14 cellular contexts compared by ENCODE assay signal in the genomic region with DNA sequence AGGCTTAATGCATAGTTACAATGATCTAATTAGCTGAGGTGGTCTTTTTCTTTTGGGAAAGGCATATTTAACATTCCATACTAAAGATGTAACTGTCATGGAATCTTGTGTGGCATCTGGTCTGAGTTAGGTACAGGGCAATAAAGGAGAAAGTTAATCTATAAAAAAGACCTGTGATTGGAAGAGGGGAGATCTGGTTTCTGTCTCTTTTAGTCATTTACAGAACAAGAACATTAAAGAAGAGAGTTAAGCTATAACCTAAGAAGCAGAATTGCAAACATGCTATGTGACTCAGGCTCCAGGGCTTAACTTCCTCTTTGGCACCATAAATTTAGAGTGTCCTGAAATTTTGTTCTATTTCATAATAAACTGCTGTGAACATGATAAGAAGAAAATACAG. TPM values are rescaled to one million over a fixed set of nuclear protein-coding genes. Genes with fewer than 3 reads are reported as not detected.
DNase-seq lines count a peak whose midpoint lies in the region; ATAC-seq and TF ChIP-seq lines count a peak whose summit lies in the region.
"Had no signal": no experiment of that assay in that cellular context is flagged by ENCODE, and none has a peak within 500 bp of the region (broad histone marks: within the 10 kb centered on the region; RNA-seq: fewer than 3 reads in every experiment).

No MANE protein-coding gene starts in this region.

- H3K4me3 ChIP-seq in AG04450 (ENCODE audit: low read depth, low read length) (no peak overlapping the region), HUES48 (ENCODE audit: low read depth, low read length) (no peak overlapping the region; the same call in 1 of the 2 replicates), foreskin fibroblast (ENCODE audit: low read depth in 1 of 2, low read length in 2 of 2) (no peak overlapping the region)

- H3K4me1 Mint-ChIP-seq in glutamatergic neuron (ENCODE audit: low read depth, unreplicated experiment) = peaks cover 5% of the 10 kb centered on the region
- no peaks in the 10 kb centered on the region for H3K4me1 Mint-ChIP-seq in activated CD4-positive, alpha-beta T cell treated with anti-CD3 and anti-CD28 coated beads, Interleukin-2, amount 10 ng/mL, durations not matched to agents 24 days and 14 days

- H3K36me3 Mint-ChIP-seq in glutamatergic neuron (ENCODE audit: unreplicated experiment) = no peaks in the 10 kb centered on the region
- H3K36me3 Mint-ChIP-seq in activated CD4-positive, alpha-beta T cell treated with anti-CD3 and anti-CD28 coated beads, Interleukin-2, amount 10 ng/mL, durations not matched to agents 24 days and 14 days (ENCODE audit: low read depth) = no peaks in the 10 kb centered on the region

- no peak overlapping the region for H3K27ac Mint-ChIP-seq in glutamatergic neuron (ENCODE audit: unreplicated experiment)
- no peak overlapping the region for H3K27ac Mint-ChIP-seq in activated CD4-positive, alpha-beta T cell treated with anti-CD3 and anti-CD28 coated beads, Interleukin-2, amount 10 ng/mL, durations not matched to agents 24 days and 14 days
- H3K27ac Mint-ChIP-seq: naive thymus-derived CD4-positive, alpha-beta T cell had no signal

- POLR2A ChIA-PET in AG04450 (lab: Yijun Ruan, JAX) = interaction anchor here (0.8 kb wide), 1 partner anchor 57 kb away, joined by 3 read pairs; no protein-coding TSS in a partner anchor

- no peak for ATAC-seq in GM19328 (IDR thresholded peaks at IDR 0.05; ENCODE audit: unreplicated experiment)
- ATAC-seq: naive thymus-derived CD4-positive, alpha-beta T cell had no signal

- no peaks in the 10 kb centered on the region for H3K36me3 ChIP-seq in HUES48 (ENCODE audit: control insufficient read depth, insufficient read depth, low read length)
- H3K36me3 ChIP-seq: WERI-Rb-1 had no signal

- intact Hi-C loops in activated CD4-positive, alpha-beta T cell treated with anti-CD3 and anti-CD28 coated beads, Interleukin-2, amount 10 ng/mL, durations not matched to agents 24 days and 14 days (cut with micrococcal nuclease) = no loop called here

- H3K9ac ChIP-seq in HUES48 (ENCODE audit: low read depth, low read length) = peak overlapping the region; percentile 39; the same call in 1 of the 2 replicates

- TF ChIP-seq CTCF in AG04450 (IDR thresholded peaks at IDR 0.05; ENCODE audit: low read depth, low read length) = no peak
- TF ChIP-seq CTCF in foreskin fibroblast (IDR thresholded peaks at IDR 0.05; ENCODE audit: low read depth, low read length) = no peak
- TF ChIP-seq CTCF in glutamatergic neuron (IDR thresholded peaks at IDR 0.05; ENCODE audit: partially characterized antibody, unreplicated experiment) = no peak

- H3K4me1 ChIP-seq in HUES48 (ENCODE audit: control insufficient read depth, insufficient read depth, low read length) = peaks cover 37% of the 10 kb centered on the region

- no peaks in the 10 kb centered on the region for H3K27me3 ChIP-seq in AG04450 (ENCODE audit: control insufficient read depth, insufficient read depth, low read length)
- H3K27me3 ChIP-seq in HUES48 (ENCODE audit: control insufficient read depth, insufficient read depth, low read length) = no peaks in the 10 kb centered on the region

- no peak overlapping the region for H3K4me3 Mint-ChIP-seq in glutamatergic neuron (ENCODE audit: unreplicated experiment)
- no peak overlapping the region for H3K4me3 Mint-ChIP-seq in activated CD4-positive, alpha-beta T cell treated with anti-CD3 and anti-CD28 coated beads, Interleukin-2, amount 10 ng/mL, durations not matched to agents 24 days and 14 days
- H3K4me3 Mint-ChIP-seq: naive thymus-derived CD4-positive, alpha-beta T cell had no signal

- H3K9me3 ChIP-seq in AG04450 (ENCODE audit: control insufficient read depth, insufficient read depth, low read length) (no peaks in the 10 kb centered on the region), HUES48 (ENCODE audit: control insufficient read depth, insufficient read depth, low read length) (peaks cover 15% of the 10 kb centered on the region)

- CTCF ChIA-PET in AG04450 (lab: Charles Lee) = no interaction called here

- H3K27ac ChIP-seq in AG04450 (ENCODE audit: low read depth, low read length) (no peak overlapping the region), HUES48 (ENCODE audit: low read depth, low read length) (no peak overlapping the region)
- H3K27ac ChIP-seq: epithelial cell of prostate, WERI-Rb-1 had no signal

- H3K27me3 Mint-ChIP-seq in glutamatergic neuron (ENCODE audit: unreplicated experiment) = peaks cover 2% of the 10 kb centered on the region
- no peaks in the 10 kb centered on the region for H3K27me3 Mint-ChIP-seq in activated CD4-positive, alpha-beta T cell treated with anti-CD3 and anti-CD28 coated beads, Interleukin-2, amount 10 ng/mL, durations not matched to agents 24 days and 14 days
- H3K27me3 Mint-ChIP-seq: naive thymus-derived CD4-positive, alpha-beta T cell had no signal

- peaks cover 5% of the 10 kb centered on the region for H3K9me3 Mint-ChIP-seq in glutamatergic neuron (ENCODE audit: unreplicated experiment)
- no peaks in the 10 kb centered on the region for H3K9me3 Mint-ChIP-seq in activated CD4-positive, alpha-beta T cell treated with anti-CD3 and anti-CD28 coated beads, Interleukin-2, amount 10 ng/mL, durations not matched to agents 24 days and 14 days

- DNase-seq in AG04450 (ENCODE audit: low read depth, low spot score) = peak; percentile 16
- DNase-seq in SKM-1 treated with dmso at 0.1 percent for 144 hours (lab: John Stamatoyannopoulos, UW; ENCODE audit: unreplicated experiment) = peak; percentile 77
- DNase-seq in foreskin fibroblast = peak; percentile 82 to 84
- DNase-seq in glutamatergic neuron = no peak
- DNase-seq in activated CD4-positive, alpha-beta T cell treated with anti-CD3 and anti-CD28 coated beads, Interleukin-2, amount 10 ng/mL, durations not matched to agents 24 days and 14 days = no peak
- DNase-seq in NCI-H345 treated with DMSO at 0.1 percent for 48 hours (lab: John Stamatoyannopoulos, UW; ENCODE audit: unreplicated experiment) = no peak
- DNase-seq: amniotic stem cell; DMS79; naive thymus-derived CD4-positive, alpha-beta T cell; NCI-H446 treated with DMSO at 0.1 percent for 48 hours; WERI-Rb-1 had no signal

RNA-seq across cellular contexts. Expression of a gene that starts 47.2 kb away (rescaled TPM):
- 51.6 and 61.7 TPM in 2 replicates for polyA plus RNA-seq in AG04450 (2011; rRNA removed)
- 60.4 and 90.5 TPM in 2 replicates for polyA minus RNA-seq in AG04450 (2011; rRNA and poly(A)+ RNA removed)
- total RNA-seq in glutamatergic neuron (ENCODE audit: unreplicated experiment) = 6.6 TPM
- total RNA-seq in activated CD4-positive, alpha-beta T cell treated with anti-CD3 and anti-CD28 coated beads, Interleukin-2, amount 10 ng/mL, durations not matched to agents 24 days and 14 days = not detected in 2 replicates
- polyA plus RNA-seq: naive thymus-derived CD4-positive, alpha-beta T cell had no signal

Comparison
In these comparisons a context has a peak if more than half of its experiments do, and no peak if none do; other contexts are left out.
1. DNase-seq: peak in AG04450 (single experiment), SKM-1 treated with dmso at 0.1 percent for 144 hours (single experiment) and foreskin fibroblast (2 of 2); none in glutamatergic neuron (single experiment), activated CD4-positive, alpha-beta T cell treated with anti-CD3 and anti-CD28 coated beads, Interleukin-2, amount 10 ng/mL, durations not matched to agents 24 days and 14 days (single experiment) and NCI-H345 treated with DMSO at 0.1 percent for 48 hours (single experiment).